In genomic region chr16:57620316-57621231, GRCh38 we compare ENCODE assay signal across 12 cellular contexts. TPM values are rescaled to one million over a fixed set of nuclear protein-coding genes. Genes with fewer than 3 reads are reported as not detected.
DNase-seq lines count a peak whose midpoint lies in the region; ATAC-seq, FAIRE-seq and TF ChIP-seq lines count a peak whose summit lies in the region.
"Had no signal": no experiment of that assay in that cellular context is flagged by ENCODE, and none has a peak within 500 bp of the region (broad histone marks: within the 10 kb centered on the region; RNA-seq: fewer than 3 reads in every experiment).

No MANE protein-coding gene starts in this region.

- H3K4me3 ChIP-seq in lower leg skin (ENCODE audit: low read depth, poor library complexity, severe bottlenecking) (no peak overlapping the region), tibial nerve (no peak overlapping the region)
- no peak overlapping the region for H3K4me3 ChIP-seq in CD8-positive, alpha-beta T cell (ENCODE audit: low read depth, low read length)

- CTCF ChIA-PET in WTC11 (lab: Charles Lee): interaction anchor here (0.6 to 5.2 kb wide), 5 partner anchors 11 to 40 kb away, joined by 3 to 25 read pairs (median 7); no protein-coding TSS in a partner anchor
- CTCF ChIA-PET in CD8-positive, alpha-beta T cell (lab: Charles Lee): interaction anchor here (1.7 to 1.8 kb wide), 2 partner anchors 28 to 30 kb away, joined by 4 to 8 read pairs; no protein-coding TSS in a partner anchor

- H3K27ac ChIP-seq in tibial nerve: peak overlapping the region in 3 of 4 donors; percentile 35 to 86 (median 78)
- H3K27ac ChIP-seq in CD8-positive, alpha-beta T cell (ENCODE audit: low read depth, low read length): no peak overlapping the region

- H3K4me1 Mint-ChIP-seq in WTC11: peaks cover 26% of the 10 kb centered on the region
- peaks cover 7% of the 10 kb centered on the region for H3K4me1 Mint-ChIP-seq in CD8-positive, alpha-beta T cell (ENCODE audit: low read depth)

- no peaks in the 10 kb centered on the region for H3K36me3 Mint-ChIP-seq in WTC11
- H3K36me3 Mint-ChIP-seq in CD8-positive, alpha-beta T cell: no peaks in the 10 kb centered on the region

- TF ChIP-seq POLR2A in lower leg skin (IDR thresholded peaks at IDR 0.05) (no peak), tibial nerve (IDR thresholded peaks at IDR 0.05) (no peak), H54 (IDR thresholded peaks at IDR 0.05; ENCODE audit: low read depth, low read length) (no peak)

- H3K27ac Mint-ChIP-seq in WTC11: no peak overlapping the region
- H3K27ac Mint-ChIP-seq in CD8-positive, alpha-beta T cell: no peak overlapping the region
- H3K27ac Mint-ChIP-seq: T-helper 1 cell treated with Interleukin-12 subunit alpha and Interleukin-12 subunit beta and Interleukin-4 antibody, amounts not matched to agents 30 μg/mL and 1 μg/mL, for 36 hours had no signal

- H3K4me1 ChIP-seq in tibial nerve: peaks cover 0 to 47% (median 12%) of the 10 kb centered on the region in 4 donors
- H3K4me1 ChIP-seq in CD8-positive, alpha-beta T cell (ENCODE audit: insufficient read depth, low read length): peaks cover 6% of the 10 kb centered on the region

- FAIRE-seq in H54 (lab: Jason Lieb, UNC): no peak

- intact Hi-C loops in lower leg skin (cut with DNase I; ENCODE audit: low total_unique reads): no loop called here
- intact Hi-C loops in CD8-positive, alpha-beta T cell (cut with DNase I, micrococcal nuclease): no loop called here

- no peaks in the 10 kb centered on the region for H3K9me3 Mint-ChIP-seq in WTC11
- H3K9me3 Mint-ChIP-seq in CD8-positive, alpha-beta T cell: no peaks in the 10 kb centered on the region
- H3K9me3 Mint-ChIP-seq: T-helper 1 cell treated with Interleukin-12 subunit alpha and Interleukin-12 subunit beta and Interleukin-4 antibody, amounts not matched to agents 30 μg/mL and 1 μg/mL, for 36 hours had no signal

- TF ChIP-seq CTCF in WTC11 (IDR thresholded peaks at IDR 0.05): no peak
- no peak for TF ChIP-seq CTCF in lower leg skin (IDR thresholded peaks at IDR 0.05)
- TF ChIP-seq CTCF in tibial nerve (IDR thresholded peaks at IDR 0.05): no peak
- TF ChIP-seq CTCF in CD8-positive, alpha-beta T cell (IDR thresholded peaks at IDR 0.05): no peak

- TF ChIP-seq EP300 in tibial nerve (IDR thresholded peaks at IDR 0.05): no peak

- 40% methylated on average over 11 to 19 of the region's 27 CpGs for WGBS in lower leg skin, 2 donors
- 72 to 91% methylated on average over 13 to 25 of the region's 27 CpGs for WGBS in tibial nerve, 2 donors

- H3K9me3 ChIP-seq in tibial nerve: no peaks in the 10 kb centered on the region
- H3K9me3 ChIP-seq in CD8-positive, alpha-beta T cell (ENCODE audit: low read length): no peaks in the 10 kb centered on the region

- no peaks in the 10 kb centered on the region for H3K27me3 Mint-ChIP-seq in WTC11 (ENCODE audit: low read depth)
- no peaks in the 10 kb centered on the region for H3K27me3 Mint-ChIP-seq in CD8-positive, alpha-beta T cell (ENCODE audit: low read depth)

- DNase-seq in NCI-H146 (lab: John Stamatoyannopoulos, UW) (peak; percentile 27), NCI-H146 treated with DMSO at 0.1 percent for 48 hours (lab: John Stamatoyannopoulos, UW; ENCODE audit: unreplicated experiment) (no peak), WTC11 (ENCODE audit: low spot score) (no peak), lower leg skin (ENCODE audit: low spot score in 2 of 2) (peak; percentile 71 to 89), tibial nerve (ENCODE audit: low spot score in 2 of 2) (peak in 1 of 2 donors; percentile 5), H54 (ENCODE audit: insufficient read length, low spot score) (no peak)
- DNase-seq in CD8-positive, alpha-beta T cell: no peak
- DNase-seq in stimulated activated CD4-positive, alpha-beta T cell treated with anti-CD3 and anti-CD28 coated beads, Interleukin-1b, Interleukin-23, amount 100 ng/mL, for 48 hours: no peak
- DNase-seq: foreskin fibroblast, NCI-H748 treated with DMSO at 0.1 percent for 48 hours had no signal

- ATAC-seq in WTC11: peak; percentile 21
- no peak for ATAC-seq in CD8-positive, alpha-beta T cell

- H3K4me3 Mint-ChIP-seq in WTC11: no peak overlapping the region
- no peak overlapping the region for H3K4me3 Mint-ChIP-seq in CD8-positive, alpha-beta T cell
- H3K4me3 Mint-ChIP-seq: T-helper 1 cell treated with Interleukin-12 subunit alpha and Interleukin-12 subunit beta and Interleukin-4 antibody, amounts not matched to agents 30 μg/mL and 1 μg/mL, for 36 hours had no signal

- no peaks in the 10 kb centered on the region for H3K27me3 ChIP-seq in tibial nerve
- no peaks in the 10 kb centered on the region for H3K27me3 ChIP-seq in CD8-positive, alpha-beta T cell (ENCODE audit: insufficient read depth, low read length)

- POLR2A ChIA-PET in WTC11 (lab: Charles Lee): no interaction called here
- POLR2A ChIA-PET in CD8-positive, alpha-beta T cell (lab: Charles Lee): no interaction called here

- no peaks in the 10 kb centered on the region for H3K36me3 ChIP-seq in tibial nerve
- H3K36me3 ChIP-seq in CD8-positive, alpha-beta T cell (ENCODE audit: insufficient read depth, low read length): no peaks in the 10 kb centered on the region

TF ChIP-seq in WTC11, 78 proteins besides CTCF, POLR2A, EP300 and RAD21:
- TF ChIP-seq HMGXB4 (CRISPR knock-in tag; IDR thresholded peaks at IDR 0.05): no peak
- TF ChIP-seq FOXJ3 (CRISPR knock-in tag; IDR thresholded peaks at IDR 0.05; ENCODE audit: borderline replicate concordance): no peak
- 0 out of 2 replicates have a peak, but pooled peaks have one; percentile 45 for TF ChIP-seq FOXP1 (CRISPR knock-in tag; IDR thresholded peaks at IDR 0.05; ENCODE audit: borderline replicate concordance)
- TF ChIP-seq, protein P1, sequence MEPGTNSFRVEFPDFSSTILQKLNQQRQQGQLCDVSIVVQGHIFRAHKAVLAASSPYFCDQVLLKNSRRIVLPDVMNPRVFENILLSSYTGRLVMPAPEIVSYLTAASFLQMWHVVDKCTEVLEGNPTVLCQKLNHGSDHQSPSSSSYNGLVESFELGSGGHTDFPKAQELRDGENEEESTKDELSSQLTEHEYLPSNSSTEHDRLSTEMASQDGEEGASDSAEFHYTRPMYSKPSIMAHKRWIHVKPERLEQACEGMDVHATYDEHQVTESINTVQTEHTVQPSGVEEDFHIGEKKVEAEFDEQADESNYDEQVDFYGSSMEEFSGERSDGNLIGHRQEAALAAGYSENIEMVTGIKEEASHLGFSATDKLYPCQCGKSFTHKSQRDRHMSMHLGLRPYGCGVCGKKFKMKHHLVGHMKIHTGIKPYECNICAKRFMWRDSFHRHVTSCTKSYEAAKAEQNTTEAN (CRISPR knock-in tag; IDR thresholded peaks at IDR 0.05): no peak
- TF ChIP-seq ZNF263 (CRISPR knock-in tag; IDR thresholded peaks at IDR 0.05; ENCODE audit: low read depth): no peak
- no peak for TF ChIP-seq CBFB (CRISPR knock-in tag; IDR thresholded peaks at IDR 0.05; ENCODE audit: low read depth)
- no peak for TF ChIP-seq STAT6 (CRISPR knock-in tag; conservative IDR thresholded peaks at IDR 0.05; ENCODE audit: low read depth)
- no peak for TF ChIP-seq KAT7 (CRISPR knock-in tag; IDR thresholded peaks at IDR 0.05; ENCODE audit: borderline replicate concordance)
TF ChIP-seq in WTC11: peak in this region for 1.

RNA-seq across cellular contexts. Expression of gene ADGRG1, which starts 7.9 kb away (rescaled TPM):
- 1.7 to 2.6 TPM (median 2.0 TPM) in 3 replicates for total RNA-seq in WTC11 (2021)
- total RNA-seq in lower leg skin: 100 to 1,000 TPM; 129 to 159 (median 136) TPM
- 10 to 100 TPM in 3 of 4 donors, 1 to 10 TPM in 1; 9.0 to 59.4 (median 41.8) TPM for total RNA-seq in tibial nerve
- total RNA-seq in CD8-positive, alpha-beta T cell: 1 to 10 TPM; 3.8 to 4.4 TPM

RNA-seq across cellular contexts. Expression of gene ADGRG3, which starts 47.5 kb away (rescaled TPM):
- 0.44 to 1.4 TPM (median 0.71 TPM) in 3 replicates for total RNA-seq in WTC11 (2021)
- total RNA-seq in lower leg skin: 1 to 10 TPM in 3 of 4 donors, under 1 TPM in 1; 0.25 to 7.3 (median 1.1) TPM
- 1 to 10 TPM in 1 of 4 donors, under 1 TPM in 2, not detected in 1; 0.21 to 1.8 (median 0.90) TPM for total RNA-seq in tibial nerve
- under 1 TPM in 1 of 2 experiments, not detected in 1; 0.14 TPM for total RNA-seq in CD8-positive, alpha-beta T cell
- total RNA-seq: myocyte had no signal

Comparison
In these comparisons a context has a peak if more than half of its experiments do, and no peak if none do; other contexts are left out.
1. DNase-seq: peak in NCI-H146 (single experiment) and lower leg skin (2 of 2); none in NCI-H146 treated with DMSO at 0.1 percent for 48 hours (single experiment), WTC11 (single experiment), CD8-positive, alpha-beta T cell (0 of 7), H54 (single experiment) and stimulated activated CD4-positive, alpha-beta T cell treated with anti-CD3 and anti-CD28 coated beads, Interleukin-1b, Interleukin-23, amount 100 ng/mL, for 48 hours (single experiment).